ENCODE assay signal across 16 cellular contexts in genomic region chr9:129432671-129433154, GRCh38.
A peak's percentile ranks its signal among the peaks of the same experiment; 100 is the strongest.
DNase-seq lines count a peak whose midpoint lies in the region; ATAC-seq and TF ChIP-seq lines count a peak whose summit lies in the region.
"Had no signal": no experiment of that assay in that cellular context is flagged by ENCODE, and none has a peak within 500 bp of the region (broad histone marks: within the 10 kb centered on the region; RNA-seq: fewer than 3 reads in every experiment).

No MANE protein-coding gene starts in this region.

- DNase-seq in SK-N-SH (peak; percentile 67), Panc1 (ENCODE audit: low read depth, low spot score) (no peak), renal cortical epithelial cell (ENCODE audit: low read depth) (peak; percentile 88), cerebellar nuclear complex (lab: John Stamatoyannopoulos, UW) (no peak), sciatic nerve (ENCODE audit: low spot score) (no peak), GM13977 (ENCODE audit: low spot score) (no peak)
- DNase-seq: activated CD8-positive, alpha-beta T cell treated with anti-CD3 and anti-CD28 coated beads, Interleukin-2, amount 10 ng/mL, durations not matched to agents 7 days and 5 days; activated T-cell treated with anti-CD3 and anti-CD28 coated beads, Interleukin-2, amount 50 U/mL, for 48 hours; DMS53; NCI-H1436; stimulated activated naive CD4-positive, alpha-beta T cell; T-cell; upper lobe of left lung had no signal

- no peak overlapping the region for H3K9ac ChIP-seq in SK-N-SH

- intact Hi-C loops in Panc1 (cut with micrococcal nuclease; ENCODE audit: unreplicated experiment), result no loop called here
- intact Hi-C loops in sciatic nerve (cut with DNase I), result no loop called here

- H3K4me2 ChIP-seq in SK-N-SH, result no peak overlapping the region

- H3K4me3 ChIP-seq in SK-N-SH (ENCODE audit: low read depth in 2 of 2, low read length in 1 of 2), result no peak overlapping the region
- H3K4me3 ChIP-seq in Panc1 (ENCODE audit: low read depth in 2 of 2, low read length in 2 of 2), result no peak overlapping the region
- H3K4me3 ChIP-seq: upper lobe of left lung had no signal

- no peaks in the 10 kb centered on the region for H3K79me2 ChIP-seq in SK-N-SH (ENCODE audit: insufficient read depth)

- BruUV-seq in Panc1 (replicated peaks; lab: Mats Ljungman, UMichigan), result no TSS peak

- H3K27ac ChIP-seq in SK-N-SH (ENCODE audit: low read depth in 2 of 2, low read length in 1 of 2), result peak overlapping the region in 1 of 2 experiments; percentile 84; a peak in 2 of 4 replicates
- H3K27ac ChIP-seq in Panc1 (ENCODE audit: low read length), result peak overlapping the region; percentile 79
- peak overlapping the region; percentile 16 for H3K27ac ChIP-seq in layer of hippocampus (ENCODE audit: low read depth, low read length)
- H3K27ac ChIP-seq: RWPE1, upper lobe of left lung had no signal

- no peaks in the 10 kb centered on the region for H3K9me2 ChIP-seq in SK-N-SH

- no peaks in the 10 kb centered on the region for H3F3A ChIP-seq in SK-N-SH (replicated peaks; ENCODE audit: insufficient read depth)

- H3K36me3 ChIP-seq in SK-N-SH (replicated peaks in 1 of 2; ENCODE audit: control insufficient read depth in 1 of 2, insufficient read depth in 2 of 2, low read length in 1 of 2) (no peaks in the 10 kb centered on the region), Panc1 (ENCODE audit: control insufficient read depth, insufficient read depth, low read length) (no peaks in the 10 kb centered on the region)
- H3K36me3 ChIP-seq: upper lobe of left lung had no signal

- POLR2A ChIA-PET in SK-N-SH (lab: Yijun Ruan, JAX) (interaction anchor here (0.6 to 2.1 kb wide), 8 partner anchors 14 to 255 kb away, joined by 3 to 17 read pairs (median 6); partner anchors contain the start of gene IER5L), Panc1 (lab: Charles Lee) (no interaction called here)

- in situ Hi-C loops in Panc1 (cut with HindIII; ENCODE audit: low pct_unique_long_range_greater_than_20kb, low sequenced_read_pairs), result no loop called here
- in situ Hi-C loops in GM13977 (cut with MboI; ENCODE audit: low pct_unique_long_range_greater_than_20kb, low sequenced_read_pairs, unreplicated experiment), result no loop called here

- H4K20me1 ChIP-seq in SK-N-SH (ENCODE audit: insufficient read depth), result no peaks in the 10 kb centered on the region

- H3K4me1 ChIP-seq in SK-N-SH (ENCODE audit: control insufficient read depth in 1 of 2, insufficient read depth in 2 of 2, low read depth in 1 of 2, low read length in 1 of 2), result peaks cover 0 to 48% of the 10 kb centered on the region in 2 experiments; a peak in 1 of 4 replicates
- peaks cover 25% of the 10 kb centered on the region for H3K4me1 ChIP-seq in Panc1 (ENCODE audit: control insufficient read depth, insufficient read depth, low read length)

- 65% methylated on average over 8 of the region's 9 CpGs for WGBS in SK-N-SH (ENCODE audit: low lambda C conversion rate)

- no peak overlapping the region for H2AFZ ChIP-seq in SK-N-SH (ENCODE audit: low read depth)

- no peak for TF ChIP-seq RAD21 in SK-N-SH (IDR thresholded peaks at IDR 0.05; ENCODE audit: low read length)

- no peak for TF ChIP-seq EP300 in SK-N-SH (IDR thresholded peaks at IDR 0.05; ENCODE audit: borderline replicate concordance in 1 of 2, low read depth in 1 of 2, low read length in 1 of 2)

- H3K9me3 ChIP-seq in SK-N-SH (no peaks in the 10 kb centered on the region), Panc1 (ENCODE audit: control insufficient read depth, insufficient read depth, low read depth, low read length) (no peaks in the 10 kb centered on the region)
- H3K9me3 ChIP-seq: upper lobe of left lung had no signal

- CTCF ChIA-PET in SK-N-SH (lab: Yijun Ruan, JAX), result interaction anchor here (1.0 to 2.5 kb wide), 4 partner anchors 27 to 259 kb away, joined by 3 to 7 read pairs (median 3); no protein-coding TSS in a partner anchor
- CTCF ChIA-PET in Panc1 (lab: Charles Lee), result no interaction called here

- H3K27me3 ChIP-seq in SK-N-SH (ENCODE audit: insufficient read depth), result no peaks in the 10 kb centered on the region
- no peaks in the 10 kb centered on the region for H3K27me3 ChIP-seq in Panc1 (ENCODE audit: control insufficient read depth, insufficient read depth, low read length)
- no peaks in the 10 kb centered on the region for H3K27me3 ChIP-seq in layer of hippocampus (ENCODE audit: control insufficient read depth, insufficient read depth, low read length)

- no peak for TF ChIP-seq CTCF in SK-N-SH (IDR thresholded peaks at IDR 0.05)
- no peak for TF ChIP-seq CTCF in Panc1 (IDR thresholded peaks at IDR 0.05)
- no peak for TF ChIP-seq CTCF in GM13977 (IDR thresholded peaks at IDR 0.05; ENCODE audit: extremely low read depth, insufficient read depth, missing control alignments)

- ATAC-seq in SK-N-SH treated with all-trans-retinoic acid at 6 μM for 48 hours (no peak), Panc1 (peak; percentile 69), sciatic nerve (no peak)
- ATAC-seq: activated CD8-positive, alpha-beta T cell treated with anti-CD3 and anti-CD28 coated beads, Interleukin-2, amount 10 ng/mL, durations not matched to agents 7 days and 5 days; T-cell had no signal

TF ChIP-seq in SK-N-SH, 30 proteins besides CTCF, POLR2A, EP300 and RAD21 (continues in another document):
- TF ChIP-seq IRF3 (IDR thresholded peaks at IDR 0.05; ENCODE audit: low read depth, low read length) (no peak), ELF1 (IDR thresholded peaks at IDR 0.05) (no peak), YY1 (IDR thresholded peaks at IDR 0.05; ENCODE audit: low read depth) (no peak), TEAD4 (IDR thresholded peaks at IDR 0.05; ENCODE audit: borderline replicate concordance, insufficient read depth) (no peak), SMC3 (IDR thresholded peaks at IDR 0.05; ENCODE audit: low read depth, low read length) (no peak)

TF ChIP-seq in SK-N-SH treated with all-trans-retinoic acid at 6 μM for 48 hours, 23 proteins besides CTCF, POLR2A, EP300 and RAD21:
- TF ChIP-seq ZFP3 (CRISPR knock-in tag; IDR thresholded peaks at IDR 0.05) (no peak), GLIS3 (CRISPR knock-in tag; IDR thresholded peaks at IDR 0.05) (no peak), CSDC2 (CRISPR knock-in tag; IDR thresholded peaks at IDR 0.05) (no peak), ISL1 (CRISPR knock-in tag; IDR thresholded peaks at IDR 0.05) (no peak), TOX (CRISPR knock-in tag; IDR thresholded peaks at IDR 0.05; ENCODE audit: borderline replicate concordance) (no peak), SNAI2 (CRISPR knock-in tag; IDR thresholded peaks at IDR 0.05) (no peak)

Comparison
In these comparisons a context has a peak if more than half of its experiments do, and no peak if none do; other contexts are left out.
1. DNase-seq: peak in SK-N-SH (single experiment) and renal cortical epithelial cell (single experiment); none in Panc1 (single experiment), cerebellar nuclear complex (0 of 2), sciatic nerve (single experiment) and GM13977 (single experiment).